Comparison of ENCODE assay signal across 2 cellular contexts in the genomic region with DNA sequence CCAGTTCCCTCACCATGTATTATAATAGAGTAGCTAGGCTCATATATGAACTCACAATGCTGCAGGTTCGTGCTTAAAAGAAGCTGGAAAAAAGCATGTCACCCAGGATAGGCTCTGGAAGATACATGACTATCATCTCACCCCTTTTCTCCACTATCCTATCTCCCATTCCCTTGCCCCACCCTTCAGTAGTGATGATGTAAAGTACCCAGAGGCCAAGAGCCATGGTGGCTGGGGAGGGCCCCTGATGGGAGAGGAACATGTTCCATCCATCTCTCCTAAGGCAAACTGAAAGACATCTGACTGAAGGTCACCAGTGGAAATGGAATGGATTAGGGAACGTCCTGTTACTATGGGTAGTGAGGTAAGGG.
TF ChIP-seq lines count a peak whose summit lies in the region.

No MANE protein-coding gene starts in this region.

TF ChIP-seq in IMR-90, 13 proteins besides CTCF, POLR2A, EP300 and RAD21:
- TF ChIP-seq RCOR1 (IDR thresholded peaks at IDR 0.05; ENCODE audit: insufficient replicate concordance, low read length) (no peak), RFX5 (IDR thresholded peaks at IDR 0.05; ENCODE audit: low read depth, low read length) (no peak), CEBPB (IDR thresholded peaks at IDR 0.05; ENCODE audit: low read depth, low read length) (no peak), MXI1 (IDR thresholded peaks at IDR 0.05; ENCODE audit: borderline replicate concordance, low read depth, low read length) (no peak), MAFK (IDR thresholded peaks at IDR 0.05; ENCODE audit: low read depth, low read length) (no peak)
- TF ChIP-seq, protein P1, sequence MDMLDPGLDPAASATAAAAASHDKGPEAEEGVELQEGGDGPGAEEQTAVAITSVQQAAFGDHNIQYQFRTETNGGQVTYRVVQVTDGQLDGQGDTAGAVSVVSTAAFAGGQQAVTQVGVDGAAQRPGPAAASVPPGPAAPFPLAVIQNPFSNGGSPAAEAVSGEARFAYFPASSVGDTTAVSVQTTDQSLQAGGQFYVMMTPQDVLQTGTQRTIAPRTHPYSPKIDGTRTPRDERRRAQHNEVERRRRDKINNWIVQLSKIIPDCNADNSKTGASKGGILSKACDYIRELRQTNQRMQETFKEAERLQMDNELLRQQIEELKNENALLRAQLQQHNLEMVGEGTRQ (IDR thresholded peaks at IDR 0.05; ENCODE audit: low read depth, low read length) = no peak

TF ChIP-seq in GM12878, 131 proteins besides CTCF, POLR2A, EP300 and RAD21:
- TF ChIP-seq RBBP5 (conservative IDR thresholded peaks at IDR 0.05) (no peak), FOXK2 (IDR thresholded peaks at IDR 0.05) (no peak), ZBED1 (IDR thresholded peaks at IDR 0.05; ENCODE audit: borderline replicate concordance) (no peak)
